ENCODE assay signal across 1 cellular context in the genomic region with DNA sequence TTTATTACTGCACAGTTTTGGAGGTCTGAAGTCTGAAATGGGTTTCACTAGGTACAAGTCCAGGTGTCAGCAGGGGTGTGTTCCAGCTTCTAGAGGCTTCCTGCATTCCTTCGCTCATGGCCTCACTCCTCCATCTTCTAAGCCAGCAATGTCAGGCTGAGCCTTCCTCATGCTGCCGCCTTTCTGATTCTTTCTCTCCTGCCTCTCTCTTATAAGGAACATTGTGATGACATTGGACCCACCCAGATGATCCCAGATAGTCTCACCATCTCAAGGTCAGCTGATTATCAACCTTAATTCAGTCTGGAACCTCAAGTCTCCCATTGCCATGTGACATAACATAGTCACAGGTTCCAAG.
TF ChIP-seq lines count a peak whose summit lies in the region.

No MANE protein-coding gene starts in this region.

TF ChIP-seq in GM23338, 12 proteins besides CTCF, POLR2A, EP300 and RAD21 (continued from another document):
- TF ChIP-seq ZNF462 (CRISPR knock-in tag; IDR thresholded peaks at IDR 0.05) (no peak), EZH2phosphoT487 (IDR thresholded peaks at IDR 0.05; ENCODE audit: unreplicated experiment) (no peak), EZH2 (IDR thresholded peaks at IDR 0.05; ENCODE audit: low read depth, unreplicated experiment) (no peak), REST (IDR thresholded peaks at IDR 0.05; ENCODE audit: unreplicated experiment) (no peak)
